8 cellular contexts compared by ENCODE assay signal in the genomic region with DNA sequence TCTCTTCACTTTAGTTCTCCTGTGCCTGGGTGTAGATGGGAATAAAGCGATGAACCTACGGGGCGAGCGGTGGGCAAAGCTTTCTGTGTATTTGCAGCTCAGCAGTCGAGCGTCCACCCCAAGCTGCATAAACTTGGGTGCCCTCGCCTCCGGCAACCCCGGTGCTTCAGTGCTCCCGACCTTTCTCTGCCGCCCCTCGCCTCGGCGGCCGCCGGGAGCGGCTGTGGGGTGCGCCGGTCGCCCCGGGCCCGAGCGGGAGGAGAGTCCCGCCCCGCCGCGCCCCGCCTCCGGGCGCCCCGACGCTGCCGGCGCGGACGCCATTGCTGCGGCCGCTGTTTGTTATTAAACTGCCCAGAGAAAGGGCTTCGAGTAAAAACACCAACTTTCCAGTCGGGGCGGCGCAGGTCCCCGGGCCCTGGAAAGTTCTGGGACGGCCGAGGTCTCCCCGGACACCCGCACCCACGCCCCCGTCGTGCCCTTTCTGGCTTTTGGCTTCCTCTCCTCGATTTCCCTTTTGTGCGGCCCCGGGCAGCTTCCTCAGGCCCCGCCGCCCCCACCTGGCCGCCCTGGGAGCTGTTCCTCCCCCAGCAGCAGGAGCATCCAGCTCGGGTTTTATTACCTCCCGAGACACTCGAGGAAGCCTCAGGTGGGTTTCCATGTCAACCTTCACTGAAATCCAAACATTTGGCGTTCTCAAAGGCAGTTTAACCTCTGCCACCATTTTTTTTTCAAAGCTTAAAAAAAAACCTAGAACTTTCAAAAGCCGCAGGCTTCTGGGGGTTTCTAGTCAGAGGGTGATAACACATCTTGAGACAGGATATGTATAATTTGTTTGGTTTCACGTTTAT.
DNase-seq lines count a peak whose midpoint lies in the region; ATAC-seq, FAIRE-seq and TF ChIP-seq lines count a peak whose summit lies in the region.

No MANE protein-coding gene starts in this region.

- H3K9ac ChIP-seq in colonic mucosa (ENCODE audit: low read depth in 2 of 2, low read length in 2 of 2) (peak overlapping the region; percentile 59 to 70), HepG2 (ENCODE audit: insufficient read depth, low read depth, low read length) (peak overlapping the region; percentile 68)

- TF ChIP-seq RAD21 in HepG2 (CRISPR knock-in tag; IDR thresholded peaks at IDR 0.05): no peak; the same call in 1 of the 2 replicates

- ATAC-seq in HG02759 (IDR thresholded peaks at IDR 0.05; ENCODE audit: unreplicated experiment): peak; percentile 85
- ATAC-seq in HepG2: peak; percentile 79

- no peak for TF ChIP-seq CTCF in colonic mucosa (IDR thresholded peaks at IDR 0.05)
- peak; percentile 51 for TF ChIP-seq CTCF in HepG2 (CRISPR knock-in tag; IDR thresholded peaks at IDR 0.05)

- BruUV-seq in HepG2 (replicated peaks; lab: Mats Ljungman, UMichigan): no TSS peak

- H3K27me3 ChIP-seq in colonic mucosa (no peaks in the 10 kb centered on the region), HepG2 (ENCODE audit: control insufficient read depth in 1 of 2, insufficient read depth in 2 of 2, low read length in 2 of 2) (peaks cover 1 to 28% of the 10 kb centered on the region in 2 experiments; a peak in 3 of 5 replicates)

- H3K36me3 ChIP-seq in colonic mucosa (no peaks in the 10 kb centered on the region), HepG2 (replicated peaks in 1 of 2; ENCODE audit: control insufficient read depth in 1 of 2, insufficient read depth in 2 of 2, low read length in 2 of 2) (no peaks in the 10 kb centered on the region)

- H3K4me3 ChIP-seq in colonic mucosa: peak overlapping the region; percentile 58
- H3K4me3 ChIP-seq in HepG2 (replicated peaks in 1 of 3; ENCODE audit: insufficient read depth in 1 of 3, low read depth in 2 of 3, low read length in 3 of 3): peak overlapping the region; percentile 75 to 77 (median 76)

- 5% methylated on average over 9 of the region's 62 CpGs for WGBS in HepG2 (ENCODE audit: low lambda C conversion rate)

- H3K27ac ChIP-seq in colonic mucosa: peak overlapping the region; percentile 66
- H3K27ac ChIP-seq in HepG2 (ENCODE audit: extremely low read length, insufficient read depth, low read length): peak overlapping the region; percentile 46

- TF ChIP-seq EP300 in HepG2 (IDR thresholded peaks at IDR 0.05; ENCODE audit: low read depth in 2 of 2, low read length in 2 of 2): no peak
- no peak for TF ChIP-seq EP300 in HepG2 (CRISPR knock-in tag; IDR thresholded peaks at IDR 0.05; ENCODE audit: borderline replicate concordance)

- H3K4me1 ChIP-seq in colonic mucosa (no peaks in the 10 kb centered on the region), HepG2 (ENCODE audit: insufficient read depth, low read length) (peaks cover 21% of the 10 kb centered on the region)

- H3K4me2 ChIP-seq in HepG2 (ENCODE audit: low read depth, low read length): peak overlapping the region; percentile 82

- DNase-seq in NCI-H187 (lab: John Stamatoyannopoulos, UW) (peak; percentile 67 to 84), colonic mucosa (peak; percentile 57), HepG2 (ENCODE audit: low spot score) (peak; percentile 35)
- peak; percentile 31 for DNase-seq in activated CD4-positive, alpha-beta T cell treated with anti-CD3 and anti-CD28 coated beads for 1 hour
- DNase-seq in stimulated activated CD8-positive, alpha-beta memory T cell treated with anti-CD3 and anti-CD28 coated beads, Interleukin-12 subunit alpha, Interleukin-12 subunit beta, amount 100 ng/mL, for 4 hours (ENCODE audit: low read depth): peak; percentile 27
- DNase-seq in NK-92 treated with Interleukin-12 subunit alpha and Interleukin-12 subunit beta, amount 100 ng/mL, for 24 hours (lab: John Stamatoyannopoulos, UW): no peak

- in situ Hi-C loops in HepG2 (cut with HindIII; ENCODE audit: extremely low pct_ligation_motif_present, low pct_unique_long_range_greater_than_20kb): loop anchor here (5.0 kb wide), 1 partner anchor 379 kb away; a partner anchor contains a TSS

- H3K9me3 ChIP-seq in colonic mucosa: no peaks in the 10 kb centered on the region
- H3K9me3 ChIP-seq in HepG2 (ENCODE audit: low read length): no peaks in the 10 kb centered on the region

- TF ChIP-seq POLR2A in GM15510 (IDR thresholded peaks at IDR 0.05; ENCODE audit: borderline replicate concordance, extremely low read depth, insufficient read length) (peak; percentile 40), HepG2 (IDR thresholded peaks at IDR 0.05; ENCODE audit: insufficient read depth in 1 of 2, low read depth in 2 of 2, low read length in 2 of 2) (no peak)

- POLR2A ChIA-PET in HepG2 (lab: Yijun Ruan, JAX): interaction anchor here (0.8 to 3.6 kb wide), 4 partner anchors 68 to 460 kb away, joined by 4 to 24 read pairs (median 5); a partner anchor contains a TSS

- H3K79me2 ChIP-seq in HepG2 (ENCODE audit: insufficient read depth, low read length): no peaks in the 10 kb centered on the region

- H2AFZ ChIP-seq in HepG2 (ENCODE audit: low read length): peak overlapping the region; percentile 86

- intact Hi-C loops in colonic mucosa (cut with DNase I): loop anchor here (10.0 kb wide), 1 partner anchor 288 kb away; no protein-coding TSS in a partner anchor
- intact Hi-C loops in HepG2 (cut with micrococcal nuclease; ENCODE audit: unreplicated experiment): no loop called here

- CTCF ChIA-PET in HepG2 (lab: Yijun Ruan, JAX; ENCODE audit: low intra/inter-chr PET ratio, low total read pairs): interaction anchor here (4.9 kb wide), 1 partner anchor 380 kb away, joined by 33 read pairs; no protein-coding TSS in a partner anchor

- no peak for FAIRE-seq in HepG2 (lab: Jason Lieb, UNC)

- no peaks in the 10 kb centered on the region for H4K20me1 ChIP-seq in HepG2 (ENCODE audit: insufficient read depth, low read length)

TF ChIP-seq in HepG2, 621 proteins besides CTCF, POLR2A, EP300 and RAD21 (continues in another document):
- TF ChIP-seq, protein P1, sequence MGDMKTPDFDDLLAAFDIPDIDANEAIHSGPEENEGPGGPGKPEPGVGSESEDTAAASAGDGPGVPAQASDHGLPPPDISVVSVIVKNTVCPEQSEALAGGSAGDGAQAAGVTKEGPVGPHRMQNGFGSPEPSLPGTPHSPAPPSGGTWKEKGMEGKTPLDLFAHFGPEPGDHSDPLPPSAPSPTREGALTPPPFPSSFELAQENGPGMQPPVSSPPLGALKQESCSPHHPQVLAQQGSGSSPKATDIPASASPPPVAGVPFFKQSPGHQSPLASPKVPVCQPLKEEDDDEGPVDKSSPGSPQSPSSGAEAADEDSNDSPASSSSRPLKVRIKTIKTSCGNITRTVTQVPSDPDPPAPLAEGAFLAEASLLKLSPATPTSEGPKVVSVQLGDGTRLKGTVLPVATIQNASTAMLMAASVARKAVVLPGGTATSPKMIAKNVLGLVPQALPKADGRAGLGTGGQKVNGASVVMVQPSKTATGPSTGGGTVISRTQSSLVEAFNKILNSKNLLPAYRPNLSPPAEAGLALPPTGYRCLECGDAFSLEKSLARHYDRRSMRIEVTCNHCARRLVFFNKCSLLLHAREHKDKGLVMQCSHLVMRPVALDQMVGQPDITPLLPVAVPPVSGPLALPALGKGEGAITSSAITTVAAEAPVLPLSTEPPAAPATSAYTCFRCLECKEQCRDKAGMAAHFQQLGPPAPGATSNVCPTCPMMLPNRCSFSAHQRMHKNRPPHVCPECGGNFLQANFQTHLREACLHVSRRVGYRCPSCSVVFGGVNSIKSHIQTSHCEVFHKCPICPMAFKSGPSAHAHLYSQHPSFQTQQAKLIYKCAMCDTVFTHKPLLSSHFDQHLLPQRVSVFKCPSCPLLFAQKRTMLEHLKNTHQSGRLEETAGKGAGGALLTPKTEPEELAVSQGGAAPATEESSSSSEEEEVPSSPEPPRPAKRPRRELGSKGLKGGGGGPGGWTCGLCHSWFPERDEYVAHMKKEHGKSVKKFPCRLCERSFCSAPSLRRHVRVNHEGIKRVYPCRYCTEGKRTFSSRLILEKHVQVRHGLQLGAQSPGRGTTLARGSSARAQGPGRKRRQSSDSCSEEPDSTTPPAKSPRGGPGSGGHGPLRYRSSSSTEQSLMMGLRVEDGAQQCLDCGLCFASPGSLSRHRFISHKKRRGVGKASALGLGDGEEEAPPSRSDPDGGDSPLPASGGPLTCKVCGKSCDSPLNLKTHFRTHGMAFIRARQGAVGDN (CRISPR knock-in tag; IDR thresholded peaks at IDR 0.05): peak; percentile 74
- no peak for TF ChIP-seq MAFK (conservative IDR thresholded peaks at IDR 0.05 in 1 of 2, IDR thresholded peaks at IDR 0.05 in 1 of 2; ENCODE audit: low read length in 2 of 2)
- no peak for TF ChIP-seq ZNF644 (CRISPR knock-in tag; IDR thresholded peaks at IDR 0.05; ENCODE audit: low read depth)
- TF ChIP-seq ZFAT (CRISPR knock-in tag; conservative IDR thresholded peaks at IDR 0.05): no peak
- TF ChIP-seq, protein P2, sequence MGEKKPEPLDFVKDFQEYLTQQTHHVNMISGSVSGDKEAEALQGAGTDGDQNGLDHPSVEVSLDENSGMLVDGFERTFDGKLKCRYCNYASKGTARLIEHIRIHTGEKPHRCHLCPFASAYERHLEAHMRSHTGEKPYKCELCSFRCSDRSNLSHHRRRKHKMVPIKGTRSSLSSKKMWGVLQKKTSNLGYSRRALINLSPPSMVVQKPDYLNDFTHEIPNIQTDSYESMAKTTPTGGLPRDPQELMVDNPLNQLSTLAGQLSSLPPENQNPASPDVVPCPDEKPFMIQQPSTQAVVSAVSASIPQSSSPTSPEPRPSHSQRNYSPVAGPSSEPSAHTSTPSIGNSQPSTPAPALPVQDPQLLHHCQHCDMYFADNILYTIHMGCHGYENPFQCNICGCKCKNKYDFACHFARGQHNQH (CRISPR knock-in tag; IDR thresholded peaks at IDR 0.05): no peak
- TF ChIP-seq CCDC6 (CRISPR knock-in tag; IDR thresholded peaks at IDR 0.05): no peak
